In genomic region chr19:14561249-14561648, GRCh38 we compare ENCODE assay signal across 18 cellular contexts. TPM values are rescaled to one million over a fixed set of nuclear protein-coding genes. Genes with fewer than 3 reads are reported as not detected.
A peak's percentile ranks its signal among the peaks of the same experiment; 100 is the strongest.
DNase-seq lines count a peak whose midpoint lies in the region; ATAC-seq and TF ChIP-seq lines count a peak whose summit lies in the region.
"Had no signal": no experiment of that assay in that cellular context is flagged by ENCODE, and none has a peak within 500 bp of the region (broad histone marks: within the 10 kb centered on the region; RNA-seq: fewer than 3 reads in every experiment).

No MANE protein-coding gene starts in this region.

- H3K27ac ChIP-seq in coronary artery (peak overlapping the region; percentile 78 to 92), temporal lobe (ENCODE audit: low read depth, low read length) (peak overlapping the region; percentile 95)
- H3K27ac ChIP-seq in naive thymus-derived CD4-positive, alpha-beta T cell (ENCODE audit: low read depth, low read length) = peak overlapping the region; percentile 12
- H3K27ac ChIP-seq: KMS-11 had no signal

- peak overlapping the region in 1 of 9 donors; percentile 32 for H3K27ac Mint-ChIP-seq in naive thymus-derived CD4-positive, alpha-beta T cell
- H3K27ac Mint-ChIP-seq: T-helper 2 cell treated with Interferon-gamma antibody and Interleukin-4, amounts not matched to agents 5 μg/mL and 100 μg/mL, for 36 hours had no signal

- in situ Hi-C loops in KBM-7 (cut with MboI; ENCODE audit: low pct_unique_long_range_greater_than_20kb, low sequenced_read_pairs) = no loop called here

- peak overlapping the region in 1 of 10 donors; percentile 37 for H3K4me3 Mint-ChIP-seq in naive thymus-derived CD4-positive, alpha-beta T cell
- H3K4me3 Mint-ChIP-seq: activated T-helper 17 cell treated with anti-CD3 and anti-CD28 coated beads, Interleukin-2, amount 50 U/mL, for 72 hours; T-helper 2 cell treated with Interferon-gamma antibody and Interleukin-4, amounts not matched to agents 5 μg/mL and 100 μg/mL, for 36 hours had no signal

- no peaks in the 10 kb centered on the region for H3K27me3 ChIP-seq in NT2/D1 (ENCODE audit: insufficient read depth, insufficient read length)
- no peaks in the 10 kb centered on the region for H3K27me3 ChIP-seq in naive thymus-derived CD4-positive, alpha-beta T cell (ENCODE audit: control insufficient read depth in 2 of 2, insufficient read depth in 2 of 2, low read length in 2 of 2)
- H3K27me3 ChIP-seq: Peyer's patch had no signal

- no peaks in the 10 kb centered on the region for H3K27me3 Mint-ChIP-seq in naive thymus-derived CD4-positive, alpha-beta T cell
- H3K27me3 Mint-ChIP-seq: activated T-helper 17 cell treated with anti-CD3 and anti-CD28 coated beads, Interleukin-2, amount 50 U/mL, for 72 hours; stimulated activated naive CD8-positive, alpha-beta T cell treated with anti-CD3 and anti-CD28 coated beads, Interleukin-15, amount 100 ng/mL, for 72 hours had no signal

- H3K4me3 ChIP-seq in NT2/D1 (ENCODE audit: insufficient read length, low read depth) = no peak overlapping the region
- H3K4me3 ChIP-seq in coronary artery = no peak overlapping the region
- no peak overlapping the region for H3K4me3 ChIP-seq in naive thymus-derived CD4-positive, alpha-beta T cell (ENCODE audit: low read length)
- H3K4me3 ChIP-seq: Peyer's patch had no signal

- H3K36me3 Mint-ChIP-seq in naive thymus-derived CD4-positive, alpha-beta T cell = peaks cover 0 to 8% (median 0%) of the 10 kb centered on the region in 5 donors

- peaks cover 54% of the 10 kb centered on the region for H3K4me1 ChIP-seq in NT2/D1 (ENCODE audit: insufficient read depth, insufficient read length)
- H3K4me1 ChIP-seq in naive thymus-derived CD4-positive, alpha-beta T cell (ENCODE audit: control insufficient read depth in 2 of 2, insufficient read depth in 2 of 2, low read length in 2 of 2) = peaks cover 6 to 21% of the 10 kb centered on the region in 2 donors

- H3K9me3 ChIP-seq in NT2/D1 (ENCODE audit: insufficient read depth, low read length) = no peaks in the 10 kb centered on the region
- no peaks in the 10 kb centered on the region for H3K9me3 ChIP-seq in naive thymus-derived CD4-positive, alpha-beta T cell (ENCODE audit: control insufficient read depth in 2 of 3, low read length in 3 of 3)
- H3K9me3 ChIP-seq: Peyer's patch had no signal

- ATAC-seq in naive thymus-derived CD4-positive, alpha-beta T cell = no peak
- ATAC-seq in HG02798 (IDR thresholded peaks at IDR 0.05; ENCODE audit: poor library complexity, unreplicated experiment) = no peak
- ATAC-seq: activated T-helper 17 cell treated with anti-CD3 and anti-CD28 coated beads, Interleukin-2, amount 50 U/mL, for 72 hours had no signal

- intact Hi-C loops in naive thymus-derived CD4-positive, alpha-beta T cell (cut with micrococcal nuclease) = no loop called here

- peaks cover 11 to 41% (median 24%) of the 10 kb centered on the region in 7 donors for H3K4me1 Mint-ChIP-seq in naive thymus-derived CD4-positive, alpha-beta T cell

- H3K36me3 ChIP-seq in NT2/D1 (ENCODE audit: insufficient read depth, insufficient read length, low read length) = peaks cover 39% of the 10 kb centered on the region
- H3K36me3 ChIP-seq in naive thymus-derived CD4-positive, alpha-beta T cell (ENCODE audit: control insufficient read depth in 2 of 3, insufficient read depth in 3 of 3, low read length in 3 of 3) = peaks cover 0 to 45% (median 8%) of the 10 kb centered on the region in 3 experiments

- DNase-seq in NT2/D1 (ENCODE audit: low read depth, low spot score) = no peak
- DNase-seq in coronary artery (ENCODE audit: low spot score) = no peak
- DNase-seq in naive thymus-derived CD4-positive, alpha-beta T cell = no peak
- no peak for DNase-seq in islet precursor cell
- no peak for DNase-seq in KBM-7
- DNase-seq in cortex of kidney (lab: John Stamatoyannopoulos, UW) = no peak
- DNase-seq: activated CD4-positive, alpha-beta T cell treated with anti-CD3 and anti-CD28 coated beads, Interleukin-2, amount 50 U/mL, for 4 hours; COR-L47; NCI-H146; NCI-H510A treated with DMSO at 0.1 percent for 48 hours; Peyer's patch; retina; stimulated activated naive CD8-positive, alpha-beta T cell treated with anti-CD3 and anti-CD28 coated beads, Interleukin-15, amount 100 ng/mL, for 72 hours had no signal

- no peaks in the 10 kb centered on the region for H3K9me3 Mint-ChIP-seq in naive thymus-derived CD4-positive, alpha-beta T cell
- H3K9me3 Mint-ChIP-seq: activated T-helper 17 cell treated with anti-CD3 and anti-CD28 coated beads, Interleukin-2, amount 50 U/mL, for 72 hours; stimulated activated naive CD8-positive, alpha-beta T cell treated with anti-CD3 and anti-CD28 coated beads, Interleukin-15, amount 100 ng/mL, for 72 hours; T-helper 2 cell treated with Interferon-gamma antibody and Interleukin-4, amounts not matched to agents 5 μg/mL and 100 μg/mL, for 36 hours had no signal

- POLR2A ChIA-PET in naive thymus-derived CD4-positive, alpha-beta T cell (lab: Charles Lee) = interaction anchor here (1.0 to 1.4 kb wide), 3 partner anchors 7 to 38 kb away, joined by 4 to 5 read pairs (median 4); no protein-coding TSS in a partner anchor

- no peak for TF ChIP-seq CTCF in coronary artery (IDR thresholded peaks at IDR 0.05)

- peak overlapping the region; percentile 72 for H3K9ac ChIP-seq in NT2/D1 (ENCODE audit: insufficient read length, low read depth)
- H3K9ac ChIP-seq: KMS-11 had no signal

- CTCF ChIA-PET in naive thymus-derived CD4-positive, alpha-beta T cell (lab: Charles Lee) = no interaction called here

RNA-seq across cellular contexts. Expression of gene NDUFB7, which starts 10.6 kb away (rescaled TPM):
- total RNA-seq in naive thymus-derived CD4-positive, alpha-beta T cell = 100 to 1,000 TPM in 1 of 5 experiments, 10 to 100 TPM in 4; 50.6 to 129 (median 63.4) TPM
- polyA plus RNA-seq in naive thymus-derived CD4-positive, alpha-beta T cell = 100 to 1,000 TPM; 194 to 210 TPM
- total RNA-seq in temporal lobe = 101 TPM

RNA-seq across cellular contexts. Expression of gene CLEC17A, which starts 21.6 kb away (rescaled TPM):
- under 1 TPM in 1 of 5 experiments, not detected in 4; 0.83 TPM for total RNA-seq in naive thymus-derived CD4-positive, alpha-beta T cell
- polyA plus RNA-seq in naive thymus-derived CD4-positive, alpha-beta T cell = under 1 TPM; 0.13 TPM
- not detected for total RNA-seq in temporal lobe

RNA-seq across cellular contexts. Expression of gene TECR, which starts 31.9 kb away (rescaled TPM):
- 100 to 1,000 TPM; 123 to 218 (median 150) TPM for total RNA-seq in naive thymus-derived CD4-positive, alpha-beta T cell
- polyA plus RNA-seq in naive thymus-derived CD4-positive, alpha-beta T cell = 100 to 1,000 TPM; 290 to 325 TPM
- 12.0 TPM for total RNA-seq in temporal lobe

RNA-seq across cellular contexts. Expression of gene DNAJB1, which starts 43.1 kb away (rescaled TPM):
- 100 to 1,000 TPM in 4 of 5 experiments, 10 to 100 TPM in 1; 87.4 to 574 (median 177) TPM for total RNA-seq in naive thymus-derived CD4-positive, alpha-beta T cell
- 100 to 1,000 TPM; 221 to 307 TPM for polyA plus RNA-seq in naive thymus-derived CD4-positive, alpha-beta T cell
- total RNA-seq in temporal lobe = 29.3 TPM

Comparison
In these comparisons a context has a peak if more than half of its experiments do, and no peak if none do; other contexts are left out.
1. H3K27ac ChIP-seq: peak in every context shown above with its lines; median percentile 95 in temporal lobe; 85 in coronary artery; 12 in naive thymus-derived CD4-positive, alpha-beta T cell.